In genomic region chr14:24095196-24096068, GRCh38 we compare ENCODE assay signal across 8 cellular contexts. TPM values are rescaled to one million over a fixed set of nuclear protein-coding genes. Genes with fewer than 3 reads are reported as not detected.
DNase-seq lines count a peak whose midpoint lies in the region; ATAC-seq and TF ChIP-seq lines count a peak whose summit lies in the region.

No MANE protein-coding gene starts in this region.

- peak overlapping the region; percentile 85 for H2AFZ ChIP-seq in DND-41 (ENCODE audit: low read depth, low read length)

- H3K4me3 ChIP-seq in DND-41 (ENCODE audit: low read depth in 1 of 2, low read length in 2 of 2) = peak overlapping the region; percentile 67 to 75
- H3K4me3 ChIP-seq in SJSA1 = peak overlapping the region; percentile 85
- H3K4me3 ChIP-seq in brain microvascular endothelial cell (ENCODE audit: low read depth, low read length) = peak overlapping the region; percentile 74

- H3K79me2 ChIP-seq in DND-41 (ENCODE audit: insufficient read depth, low read length) = peaks cover 22% of the 10 kb centered on the region

- H3K4me1 ChIP-seq in DND-41 (ENCODE audit: insufficient read depth, low read length) = peaks cover 28% of the 10 kb centered on the region
- H3K4me1 ChIP-seq in SJSA1 (replicated peaks) = peaks cover 20% of the 10 kb centered on the region

- in situ Hi-C loops in brain microvascular endothelial cell (cut with HindIII; ENCODE audit: low pct_ligation_motif_present, low sequenced_read_pairs) = no loop called here

- peak overlapping the region; percentile 94 for H3K27ac ChIP-seq in DND-41 (ENCODE audit: low read length)
- peak overlapping the region; percentile 54; the same call in 1 of the 2 replicates for H3K27ac ChIP-seq in SJSA1
- H3K27ac ChIP-seq in brain microvascular endothelial cell = no peak overlapping the region

- H3K36me3 ChIP-seq in DND-41 (ENCODE audit: insufficient read depth, low read length) = peaks cover 32% of the 10 kb centered on the region
- no peaks in the 10 kb centered on the region for H3K36me3 ChIP-seq in SJSA1
- no peaks in the 10 kb centered on the region for H3K36me3 ChIP-seq in brain microvascular endothelial cell (replicated peaks)

- DNase-seq in DND-41 (peak; percentile 63), SJSA1 (ENCODE audit: low read depth in 1 of 2, low spot score in 2 of 2) (peak in 1 of 2 experiments; percentile 30), brain microvascular endothelial cell (no peak), kidney glomerular epithelial cell (lab: John Stamatoyannopoulos, UW) (peak; percentile 44), NCI-H2171 (lab: John Stamatoyannopoulos, UW) (no peak)
- DNase-seq in stimulated activated CD4-positive, alpha-beta T cell treated with anti-CD3 and anti-CD28 coated beads, Interleukin-4, amount 100 ng/mL, for 4 hours = peak; percentile 49 to 59

- ATAC-seq in DND-41 (ENCODE audit: insufficient read depth, low read depth) = peak; percentile 10
- peak; percentile 61 for ATAC-seq in GM19455 (IDR thresholded peaks at IDR 0.05; ENCODE audit: unreplicated experiment)
- peak; percentile 50 for ATAC-seq in HG03521 (IDR thresholded peaks at IDR 0.05; ENCODE audit: unreplicated experiment)

- H3K4me2 ChIP-seq in DND-41 (ENCODE audit: insufficient read depth, low read length) = peak overlapping the region; percentile 77

- no peaks in the 10 kb centered on the region for H4K20me1 ChIP-seq in DND-41 (ENCODE audit: insufficient read depth, low read length)

- no peaks in the 10 kb centered on the region for H3K27me3 ChIP-seq in DND-41 (ENCODE audit: insufficient read depth, low read length, poor library complexity)
- H3K27me3 ChIP-seq in SJSA1 (replicated peaks) = no peaks in the 10 kb centered on the region
- no peaks in the 10 kb centered on the region for H3K27me3 ChIP-seq in brain microvascular endothelial cell (replicated peaks)

- H3K9ac ChIP-seq in DND-41 (ENCODE audit: low read depth, low read length) = peak overlapping the region; percentile 95

- H3K9me3 ChIP-seq in DND-41 (ENCODE audit: insufficient read depth, low read length, severe bottlenecking) = no peaks in the 10 kb centered on the region
- 0 out of 2 replicates have a peak, but pooled peaks cover 2% of the 10 kb centered on the region for H3K9me3 ChIP-seq in SJSA1 (replicated peaks)

- no peak for TF ChIP-seq CTCF in DND-41 (IDR thresholded peaks at IDR 0.05; ENCODE audit: borderline replicate concordance, extremely low read depth, low read length, poor library complexity, severe bottlenecking)
- no peak for TF ChIP-seq CTCF in brain microvascular endothelial cell (IDR thresholded peaks at IDR 0.05; ENCODE audit: low read depth, low read length, missing control alignments)

RNA-seq across cellular contexts. Expression of gene PCK2, which starts 1.3 kb away (rescaled TPM):
- 4.8 and 5.3 TPM in 2 replicates for total RNA-seq in SJSA1 (2014; rRNA removed; shearing (Covaris generic))

RNA-seq across cellular contexts. Expression of gene DCAF11, which starts 19.1 kb away (rescaled TPM):
- 43.1 and 44.0 TPM in 2 replicates for total RNA-seq in SJSA1 (2014; rRNA removed; shearing (Covaris generic))

RNA-seq across cellular contexts. Expression of gene NRL, which starts 19.3 kb away (rescaled TPM):
- 1.4 TPM in 1 of 2 replicates, not detected in the other for total RNA-seq in SJSA1 (2014; rRNA removed; shearing (Covaris generic))

RNA-seq across cellular contexts. Expression of gene CPNE6, which starts 24.1 kb away (rescaled TPM):
- not detected in 2 replicates for total RNA-seq in SJSA1 (2014; rRNA removed; shearing (Covaris generic))

RNA-seq across cellular contexts. Expression of gene FITM1, which starts 35.0 kb away (rescaled TPM):
- total RNA-seq in SJSA1 (2014; rRNA removed; shearing (Covaris generic)) = 1.8 TPM in 1 of 2 replicates, not detected in the other

Comparison
In these comparisons a context has a peak if more than half of its experiments do, and no peak if none do; other contexts are left out.
1. ATAC-seq: peak in every context shown above with its lines; median percentile 61 in GM19455; 50 in HG03521; 10 in DND-41.
2. DNase-seq: peak in DND-41 (single experiment), kidney glomerular epithelial cell (single experiment) and stimulated activated CD4-positive, alpha-beta T cell treated with anti-CD3 and anti-CD28 coated beads, Interleukin-4, amount 100 ng/mL, for 4 hours (2 of 2); none in brain microvascular endothelial cell (single experiment) and NCI-H2171 (single experiment).
3. Peak in every context shown above with its lines, with median percentiles within 50 percentile points of each other: H3K4me3 ChIP-seq.